In the genomic region with DNA sequence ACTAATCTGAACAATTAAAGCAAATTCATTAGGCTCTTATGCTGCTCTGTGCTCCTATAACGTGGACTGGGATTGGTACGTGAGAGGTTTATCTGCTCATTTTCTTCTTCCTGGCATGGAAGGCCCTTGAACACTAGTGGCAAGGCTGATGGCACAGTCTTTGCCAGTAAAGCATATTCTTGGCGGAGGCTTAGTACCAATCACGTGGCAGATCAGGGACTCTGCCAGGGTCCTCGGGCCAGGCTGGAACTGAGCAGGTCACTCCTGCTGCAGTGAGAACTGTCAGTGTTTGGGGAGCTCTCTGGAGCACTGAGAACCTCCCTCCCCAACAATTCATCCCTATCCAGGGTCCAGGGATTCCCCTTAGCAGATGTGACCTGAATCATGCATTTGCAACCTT, we compare ENCODE assay signal across 19 cellular contexts. TPM values are rescaled to one million over a fixed set of nuclear protein-coding genes. Genes with fewer than 3 reads are reported as not detected.
DNase-seq lines count a peak whose midpoint lies in the region; ATAC-seq, FAIRE-seq and TF ChIP-seq lines count a peak whose summit lies in the region.
"Had no signal": no experiment of that assay in that cellular context is flagged by ENCODE, and none has a peak within 500 bp of the region (broad histone marks: within the 10 kb centered on the region; RNA-seq: fewer than 3 reads in every experiment).

No MANE protein-coding gene starts in this region.

- CTCF ChIA-PET in HepG2 (lab: Yijun Ruan, JAX; ENCODE audit: low intra/inter-chr PET ratio, low total read pairs) = no interaction called here

- no peaks in the 10 kb centered on the region for H3K9me3 ChIP-seq in right lobe of liver
- no peaks in the 10 kb centered on the region for H3K9me3 ChIP-seq in HepG2 (ENCODE audit: low read length)
- no peaks in the 10 kb centered on the region for H3K9me3 ChIP-seq in SJCRH30 (replicated peaks)
- H3K9me3 ChIP-seq: Peyer's patch had no signal

- in situ Hi-C loops in HepG2 (cut with HindIII; ENCODE audit: extremely low pct_ligation_motif_present, low pct_unique_long_range_greater_than_20kb) = no loop called here

- H2AFZ ChIP-seq in HepG2 (ENCODE audit: low read length) = no peak overlapping the region

- no peak overlapping the region for H3K4me3 ChIP-seq in right lobe of liver
- H3K4me3 ChIP-seq in HepG2 (replicated peaks in 1 of 3; ENCODE audit: insufficient read depth in 1 of 3, low read depth in 2 of 3, low read length in 3 of 3) = no peak overlapping the region
- H3K4me3 ChIP-seq in SJCRH30 = no peak overlapping the region
- H3K4me3 ChIP-seq: Peyer's patch had no signal

- H3K4me2 ChIP-seq in HepG2 (ENCODE audit: low read depth, low read length) = no peak overlapping the region

- H3K9ac ChIP-seq in HepG2 (ENCODE audit: insufficient read depth, low read depth, low read length) = no peak overlapping the region

- H3K36me3 ChIP-seq in right lobe of liver (no peaks in the 10 kb centered on the region), HepG2 (replicated peaks in 1 of 2; ENCODE audit: control insufficient read depth in 1 of 2, insufficient read depth in 2 of 2, low read length in 2 of 2) (no peaks in the 10 kb centered on the region), SJCRH30 (no peaks in the 10 kb centered on the region)
- H3K36me3 ChIP-seq: Peyer's patch had no signal

- peaks cover 3 to 9% of the 10 kb centered on the region in 2 donors for H3K4me1 Mint-ChIP-seq in natural killer cell treated with Interleukin-12 subunit alpha and Interleukin-12 subunit beta and Interleukin-15 and Interleukin-18, amount 100 ng/mL, for 72 hours (ENCODE audit: low read depth in 2 of 2)

- no peak for FAIRE-seq in HepG2 (lab: Jason Lieb, UNC)
- FAIRE-seq: A204.1, GM18507 had no signal

- H3K27ac Mint-ChIP-seq in natural killer cell treated with Interleukin-12 subunit alpha and Interleukin-12 subunit beta and Interleukin-15 and Interleukin-18, amount 100 ng/mL, for 72 hours = no peak overlapping the region

- no peak for TF ChIP-seq RAD21 in HepG2 (CRISPR knock-in tag; IDR thresholded peaks at IDR 0.05)

- TF ChIP-seq CTCF in right lobe of liver (IDR thresholded peaks at IDR 0.05) = no peak
- no peak for TF ChIP-seq CTCF in HepG2 (CRISPR knock-in tag; IDR thresholded peaks at IDR 0.05)

- no peaks in the 10 kb centered on the region for H4K20me1 ChIP-seq in HepG2 (ENCODE audit: insufficient read depth, low read length)

- intact Hi-C loops in right lobe of liver (cut with DNase I) = no loop called here
- intact Hi-C loops in HepG2 (cut with micrococcal nuclease; ENCODE audit: unreplicated experiment) = no loop called here
- intact Hi-C loops in Right ventricle myocardium superior (cut with DNase I) = no loop called here

- DNase-seq in right lobe of liver (peak in 1 of 3 donors; percentile 56), HepG2 (ENCODE audit: low spot score) (no peak), Right ventricle myocardium superior (peak; percentile 70), left lobe of liver (ENCODE audit: low spot score) (peak; percentile 50), SJCRH30 (no peak), NCI-H1092 treated with DMSO at 0.1 percent for 48 hours (lab: John Stamatoyannopoulos, UW) (no peak)
- no peak for DNase-seq in natural killer cell treated with Interleukin-12 subunit alpha and Interleukin-12 subunit beta and Interleukin-15 and Interleukin-18, amount 100 ng/mL, for 72 hours (ENCODE audit: low spot score)
- DNase-seq: COR-L47, DMS53, NCI-H1105, NCI-H187, NCI-H2171, NCI-H510A, Peyer's patch had no signal

- H3K36me3 Mint-ChIP-seq in natural killer cell treated with Interleukin-12 subunit alpha and Interleukin-12 subunit beta and Interleukin-15 and Interleukin-18, amount 100 ng/mL, for 72 hours = no peaks in the 10 kb centered on the region

- no peaks in the 10 kb centered on the region for H3K9me3 Mint-ChIP-seq in natural killer cell treated with Interleukin-12 subunit alpha and Interleukin-12 subunit beta and Interleukin-15 and Interleukin-18, amount 100 ng/mL, for 72 hours

- H3K4me1 ChIP-seq in right lobe of liver (no peaks in the 10 kb centered on the region), HepG2 (ENCODE audit: insufficient read depth, low read length) (peaks cover 29% of the 10 kb centered on the region), SJCRH30 (no peaks in the 10 kb centered on the region)
- H3K4me1 ChIP-seq: Peyer's patch had no signal

- H3K27me3 ChIP-seq in right lobe of liver = no peaks in the 10 kb centered on the region
- H3K27me3 ChIP-seq in HepG2 (ENCODE audit: control insufficient read depth in 1 of 2, insufficient read depth in 2 of 2, low read length in 2 of 2) = peaks cover 0 to 2% of the 10 kb centered on the region in 2 experiments; a peak in 1 of 5 replicates
- no peaks in the 10 kb centered on the region for H3K27me3 ChIP-seq in SJCRH30
- H3K27me3 ChIP-seq: Peyer's patch had no signal

- no peak for TF ChIP-seq EP300 in HepG2 (IDR thresholded peaks at IDR 0.05; ENCODE audit: low read depth in 2 of 2, low read length in 2 of 2)
- no peak for TF ChIP-seq EP300 in HepG2 (CRISPR knock-in tag; IDR thresholded peaks at IDR 0.05; ENCODE audit: borderline replicate concordance)

- H3K27me3 Mint-ChIP-seq in natural killer cell treated with Interleukin-12 subunit alpha and Interleukin-12 subunit beta and Interleukin-15 and Interleukin-18, amount 100 ng/mL, for 72 hours = peaks cover 0 to 8% of the 10 kb centered on the region in 2 donors

- BruUV-seq in HepG2 (replicated peaks; lab: Mats Ljungman, UMichigan) = no TSS peak

- WGBS in right lobe of liver (ENCODE audit: insufficient coverage, low coverage, low lambda C conversion rate, missing lambda C conversion rate) = 100% methylated on average over 2 of the region's 5 CpGs
- 75% methylated on average over 2 of the region's 5 CpGs for WGBS in HepG2 (ENCODE audit: low lambda C conversion rate)

- H3K79me2 ChIP-seq in HepG2 (ENCODE audit: insufficient read depth, low read length) = no peaks in the 10 kb centered on the region

- POLR2A ChIA-PET in HepG2 (lab: Yijun Ruan, JAX) = no interaction called here

- H3K4me3 Mint-ChIP-seq in natural killer cell treated with Interleukin-12 subunit alpha and Interleukin-12 subunit beta and Interleukin-15 and Interleukin-18, amount 100 ng/mL, for 72 hours = no peak overlapping the region

- peak; percentile 16 to 58 (median 48) for ATAC-seq in right lobe of liver
- ATAC-seq in HepG2 = no peak
- peak; percentile 79 for ATAC-seq in Right ventricle myocardium superior (ENCODE audit: poor library complexity)
- ATAC-seq in left lobe of liver = peak; percentile 88
- no peak for ATAC-seq in natural killer cell treated with Interleukin-12 subunit alpha and Interleukin-12 subunit beta and Interleukin-15 and Interleukin-18, amount 100 ng/mL, for 72 hours
- no peak for ATAC-seq in HG03432 (IDR thresholded peaks at IDR 0.05; ENCODE audit: unreplicated experiment)
- ATAC-seq: HCT116 had no signal

- H3K27ac ChIP-seq in right lobe of liver = no peak overlapping the region
- H3K27ac ChIP-seq in HepG2 (ENCODE audit: extremely low read length, insufficient read depth, low read length) = no peak overlapping the region
- H3K27ac ChIP-seq in SJCRH30 = no peak overlapping the region
- H3K27ac ChIP-seq: C4-2B, Peyer's patch had no signal

- TF ChIP-seq POLR2A in right lobe of liver (IDR thresholded peaks at IDR 0.05) (no peak), HepG2 (IDR thresholded peaks at IDR 0.05; ENCODE audit: insufficient read depth in 1 of 2, low read depth in 2 of 2, low read length in 2 of 2) (no peak)

RNA-seq across cellular contexts. Expression of a gene that starts 3.7 kb away (rescaled TPM):
- total RNA-seq in right lobe of liver (10 to 100 TPM in 3 of 6 experiments, 1 to 10 TPM in 2, under 1 TPM in 1; 0.66 to 27.9 (median 8.4) TPM), HepG2 (2016; rRNA removed; fragmentation: Illumina TruSeq; extraction: Trizol) (0.21 and 0.31 TPM in 2 replicates), Right ventricle myocardium superior (216 TPM), left lobe of liver (5.0 TPM)
- 0.09 and 0.10 TPM in 2 replicates for total RNA-seq in HepG2 (2016; cell fraction: cytosol; rRNA removed; fragmentation: Illumina TruSeq; extraction: Trizol; ENCODE audit: low read depth)
- total RNA-seq in HepG2 (2016; cell fraction: insoluble cytoplasmic fraction; rRNA removed; fragmentation: Illumina TruSeq; extraction: Trizol) = 0.21 and 0.24 TPM in 2 replicates
- total RNA-seq in HepG2 (2016; cell fraction: membrane; rRNA removed; fragmentation: Illumina TruSeq; extraction: Trizol) = 0.06 and 0.07 TPM in 2 replicates
- total RNA-seq in HepG2 (2016; cell fraction: nucleus; rRNA removed; fragmentation: Illumina TruSeq; extraction: Trizol) = 0.75 and 1.1 TPM in 2 replicates
- polyA plus RNA-seq in HepG2 (2011; rRNA removed) = 2.4 and 3.9 TPM in 2 replicates
- polyA plus RNA-seq in HepG2 (2011; cell fraction: cytosol; rRNA removed) = 1.0 and 1.5 TPM in 2 replicates
- 9.1 and 12.8 TPM in 2 replicates for polyA plus RNA-seq in HepG2 (2011; cell fraction: nucleus; rRNA removed)
- 5.6 and 9.2 TPM in 2 replicates for polyA plus RNA-seq in HepG2 (2012)
- 0.05 and 0.07 TPM in 2 replicates for polyA plus RNA-seq in HepG2 (2016; cell fraction: cytosol; fragmentation: Illumina TruSeq; extraction: Trizol; ENCODE audit: low read depth)
- polyA plus RNA-seq in HepG2 (2016; cell fraction: insoluble cytoplasmic fraction; fragmentation: Illumina TruSeq; extraction: Trizol; ENCODE audit: low read depth) = 0.13 and 0.22 TPM in 2 replicates
- polyA plus RNA-seq in HepG2 (2016; cell fraction: membrane; fragmentation: Illumina TruSeq; extraction: Trizol; ENCODE audit: low read depth) = 0.09 and 0.14 TPM in 2 replicates
- 0.51 and 1.2 TPM in 2 replicates for polyA plus RNA-seq in HepG2 (2016; cell fraction: nucleus; fragmentation: Illumina TruSeq; extraction: Trizol; ENCODE audit: insufficient read depth, low read depth)
- polyA minus RNA-seq in HepG2 (2011; rRNA and poly(A)+ RNA removed; ENCODE audit: low replicate concordance) = 0.21 and 2.9 TPM in 2 replicates
- 1.4 and 2.6 TPM in 2 replicates for polyA minus RNA-seq in HepG2 (2011; cell fraction: cytosol; rRNA and poly(A)+ RNA removed)
- 24.1 and 33.8 TPM in 2 replicates for polyA minus RNA-seq in HepG2 (2011; cell fraction: nucleus; rRNA and poly(A)+ RNA removed)
- under 1 TPM; 0.17 to 0.78 TPM for total RNA-seq in natural killer cell treated with Interleukin-12 subunit alpha and Interleukin-12 subunit beta and Interleukin-15 and Interleukin-18, amount 100 ng/mL, for 72 hours
- total RNA-seq in SJCRH30 (2014; rRNA removed; shearing (Covaris generic)) = 1.2 and 1.4 TPM in 2 replicates

RNA-seq across cellular contexts. Expression of a gene that starts 38.7 kb away (rescaled TPM):
- total RNA-seq in right lobe of liver (10 to 100 TPM in 3 of 6 experiments, 1 to 10 TPM in 3; 9.2 to 16.0 (median 10.2) TPM), HepG2 (2016; rRNA removed; fragmentation: Illumina TruSeq; extraction: Trizol) (43.9 and 58.3 TPM in 2 replicates), Right ventricle myocardium superior (10.2 TPM), left lobe of liver (10.4 TPM)
- 12.6 and 16.9 TPM in 2 replicates for total RNA-seq in HepG2 (2016; cell fraction: cytosol; rRNA removed; fragmentation: Illumina TruSeq; extraction: Trizol; ENCODE audit: low read depth)
- 42.4 and 58.8 TPM in 2 replicates for total RNA-seq in HepG2 (2016; cell fraction: insoluble cytoplasmic fraction; rRNA removed; fragmentation: Illumina TruSeq; extraction: Trizol)
- 24.9 and 27.8 TPM in 2 replicates for total RNA-seq in HepG2 (2016; cell fraction: membrane; rRNA removed; fragmentation: Illumina TruSeq; extraction: Trizol)
- 42.9 and 45.6 TPM in 2 replicates for total RNA-seq in HepG2 (2016; cell fraction: nucleus; rRNA removed; fragmentation: Illumina TruSeq; extraction: Trizol)
- 58.7 and 89.0 TPM in 2 replicates for polyA plus RNA-seq in HepG2 (2011; rRNA removed)
- 25.9 and 33.0 TPM in 2 replicates for polyA plus RNA-seq in HepG2 (2011; cell fraction: cytosol; rRNA removed)
- 93.3 and 107 TPM in 2 replicates for polyA plus RNA-seq in HepG2 (2011; cell fraction: nucleus; rRNA removed)
- polyA plus RNA-seq in HepG2 (2012) = 35.2 and 39.1 TPM in 2 replicates
- 4.8 and 5.1 TPM in 2 replicates for polyA plus RNA-seq in HepG2 (2016; cell fraction: cytosol; fragmentation: Illumina TruSeq; extraction: Trizol; ENCODE audit: low read depth)
- 31.6 and 31.8 TPM in 2 replicates for polyA plus RNA-seq in HepG2 (2016; cell fraction: insoluble cytoplasmic fraction; fragmentation: Illumina TruSeq; extraction: Trizol; ENCODE audit: low read depth)
- 8.4 and 9.1 TPM in 2 replicates for polyA plus RNA-seq in HepG2 (2016; cell fraction: membrane; fragmentation: Illumina TruSeq; extraction: Trizol; ENCODE audit: low read depth)
- polyA plus RNA-seq in HepG2 (2016; cell fraction: nucleus; fragmentation: Illumina TruSeq; extraction: Trizol; ENCODE audit: insufficient read depth, low read depth) = 36.3 and 37.2 TPM in 2 replicates
- 20.1 and 50.7 TPM in 2 replicates for polyA minus RNA-seq in HepG2 (2011; rRNA and poly(A)+ RNA removed; ENCODE audit: low replicate concordance)
- 50.6 and 52.2 TPM in 2 replicates for polyA minus RNA-seq in HepG2 (2011; cell fraction: cytosol; rRNA and poly(A)+ RNA removed)
- 154 and 172 TPM in 2 replicates for polyA minus RNA-seq in HepG2 (2011; cell fraction: nucleus; rRNA and poly(A)+ RNA removed)
- 10 to 100 TPM; 26.2 to 47.7 TPM for total RNA-seq in natural killer cell treated with Interleukin-12 subunit alpha and Interleukin-12 subunit beta and Interleukin-15 and Interleukin-18, amount 100 ng/mL, for 72 hours
- total RNA-seq in SJCRH30 (2014; rRNA removed; shearing (Covaris generic)) = 12.2 TPM in 2 replicates

Comparison
In these comparisons a context has a peak if more than half of its experiments do, and no peak if none do; other contexts are left out.
1. ATAC-seq: peak in right lobe of liver (4 of 4), Right ventricle myocardium superior (single experiment) and left lobe of liver (single experiment); none in HepG2 (single experiment), natural killer cell treated with Interleukin-12 subunit alpha and Interleukin-12 subunit beta and Interleukin-15 and Interleukin-18, amount 100 ng/mL, for 72 hours (0 of 2) and HG03432 (single experiment).
2. DNase-seq: peak in Right ventricle myocardium superior (single experiment) and left lobe of liver (single experiment); none in HepG2 (single experiment), natural killer cell treated with Interleukin-12 subunit alpha and Interleukin-12 subunit beta and Interleukin-15 and Interleukin-18, amount 100 ng/mL, for 72 hours (single experiment), SJCRH30 (0 of 2) and NCI-H1092 treated with DMSO at 0.1 percent for 48 hours (single experiment).